ENCODE assay signal across 8 cellular contexts in the genomic region with DNA sequence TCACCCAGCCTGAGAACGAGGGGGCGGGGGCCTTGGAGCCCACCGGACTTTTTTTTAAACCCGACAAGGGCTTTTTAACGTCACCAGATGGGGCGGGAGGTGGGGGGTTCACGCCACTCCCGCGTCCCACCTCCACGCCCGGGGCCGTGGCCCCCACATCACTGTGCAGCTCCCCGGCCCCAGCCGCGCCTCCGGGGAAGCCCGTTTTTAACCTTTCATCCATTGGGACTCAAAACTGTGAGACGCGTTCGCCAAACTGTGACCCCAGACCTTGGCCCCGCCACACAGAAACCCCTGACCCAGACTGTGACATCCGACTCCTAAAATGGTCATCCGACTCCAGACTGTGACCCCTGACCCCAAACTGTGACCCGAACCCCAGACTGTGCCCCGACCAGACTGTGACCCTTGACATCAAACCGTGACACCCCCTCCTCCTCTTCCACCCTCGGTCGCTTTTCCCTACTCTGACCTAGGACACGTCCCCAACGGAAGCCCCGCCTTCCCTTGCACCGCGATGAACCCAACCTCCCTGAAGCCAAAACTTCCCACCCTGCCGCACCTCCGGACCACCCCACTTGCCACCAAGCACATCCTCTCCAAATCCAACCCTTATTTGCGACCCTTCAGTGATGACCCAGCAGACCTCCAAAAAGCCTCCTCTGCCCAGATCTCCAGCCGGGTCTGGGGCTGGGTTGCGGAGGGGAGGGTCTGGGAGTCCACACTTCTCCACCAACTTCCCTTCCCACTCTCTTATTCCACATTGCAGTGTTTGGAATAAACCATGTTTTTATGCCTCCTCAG. TPM values are rescaled to one million over a fixed set of nuclear protein-coding genes. Genes with fewer than 3 reads are reported as not detected.
DNase-seq lines count a peak whose midpoint lies in the region; ATAC-seq, FAIRE-seq and TF ChIP-seq lines count a peak whose summit lies in the region.

No MANE protein-coding gene starts in this region.

- peak overlapping the region; percentile 95 to 96 for H3K27ac Mint-ChIP-seq in natural killer cell

- H3K36me3 Mint-ChIP-seq in natural killer cell = no peaks in the 10 kb centered on the region

- FAIRE-seq in GM12891 (lab: Jason Lieb, UNC) = no peak

- TF ChIP-seq CTCF in C4-2B (conservative IDR thresholded peaks at IDR 0.05) = no peak
- TF ChIP-seq CTCF in HL-60 (IDR thresholded peaks at IDR 0.05; ENCODE audit: insufficient read depth, low read length) = no peak
- no peak for TF ChIP-seq CTCF in astrocyte of the spinal cord (IDR thresholded peaks at IDR 0.05; ENCODE audit: low read depth, low read length)
- TF ChIP-seq CTCF in natural killer cell (IDR thresholded peaks at IDR 0.05) = no peak

- DNase-seq in HL-60 (ENCODE audit: low read depth in 1 of 2, low spot score in 1 of 2) = no peak
- no peak for DNase-seq in astrocyte of the spinal cord (ENCODE audit: low read depth, low spot score)
- DNase-seq in natural killer cell = no peak
- DNase-seq in GM12891 (ENCODE audit: insufficient read length, low spot score) = no peak

- H3K27ac ChIP-seq in C4-2B (peak overlapping the region; percentile 80), HL-60 (replicated peaks) (no peak overlapping the region)

- peaks cover 9 to 23% of the 10 kb centered on the region in 2 donors for H3K27me3 Mint-ChIP-seq in natural killer cell (ENCODE audit: low read depth in 2 of 2)

- intact Hi-C loops in natural killer cell (cut with micrococcal nuclease) = no loop called here

- peaks cover 30 to 33% of the 10 kb centered on the region in 2 donors for H3K4me1 Mint-ChIP-seq in natural killer cell

- H3K27me3 ChIP-seq in HL-60 (ENCODE audit: insufficient read depth, poor library complexity, severe bottlenecking) = peaks cover 17% of the 10 kb centered on the region

- peak overlapping the region; percentile 93 for H3K4me3 Mint-ChIP-seq in natural killer cell

- in situ Hi-C loops in astrocyte of the spinal cord (cut with HindIII; ENCODE audit: low sequenced_read_pairs) = no loop called here

- no peaks in the 10 kb centered on the region for H3K9me3 Mint-ChIP-seq in natural killer cell

- H3K4me3 ChIP-seq in HL-60 (replicated peaks; ENCODE audit: insufficient read depth, low read length) (peak overlapping the region; percentile 14; the same call in 1 of the 2 replicates), astrocyte of the spinal cord (ENCODE audit: low read depth, low read length) (peak overlapping the region; percentile 99)

- no peak for TF ChIP-seq POLR2A in GM12891 (IDR thresholded peaks at IDR 0.05; ENCODE audit: low read depth, low read length)

- ATAC-seq in natural killer cell (no peak), GM19395 (IDR thresholded peaks at IDR 0.05; ENCODE audit: unreplicated experiment) (no peak), GM18519 (IDR thresholded peaks at IDR 0.05; ENCODE audit: low FRiP score, unreplicated experiment) (no peak), HG03175 (IDR thresholded peaks at IDR 0.05; ENCODE audit: unreplicated experiment) (no peak)

TF ChIP-seq in GM12891, 5 proteins besides CTCF, POLR2A, EP300 and RAD21:
- no peak for TF ChIP-seq POU2F2 (IDR thresholded peaks at IDR 0.05; ENCODE audit: low read depth, low read length)
- TF ChIP-seq TAF1 (IDR thresholded peaks at IDR 0.05; ENCODE audit: low read depth, low read length) = no peak
- no peak for TF ChIP-seq POLR2AphosphoS5 (IDR thresholded peaks at IDR 0.05; ENCODE audit: low read depth, low read length)
- TF ChIP-seq PAX5 (IDR thresholded peaks at IDR 0.05; ENCODE audit: insufficient read depth, low read length, severe bottlenecking) = no peak
- TF ChIP-seq SPI1 (IDR thresholded peaks at IDR 0.05; ENCODE audit: low read depth, low read length) = no peak

RNA-seq across cellular contexts. Expression of a gene that starts 1.5 kb away (rescaled TPM):
- 10 to 100 TPM; 14.2 to 29.0 (median 16.7) TPM for total RNA-seq in natural killer cell
- 20.6 TPM for polyA plus RNA-seq in GM12891 (2012; ENCODE audit: low read depth, missing spikeins)

RNA-seq across cellular contexts. Expression of a gene that starts 11.0 kb away (rescaled TPM):
- 1 to 10 TPM in 1 of 3 donors, under 1 TPM in 2; 0.77 to 1.2 (median 0.85) TPM for total RNA-seq in natural killer cell
- polyA plus RNA-seq in GM12891 (2012; ENCODE audit: low read depth, missing spikeins) = 0.41 TPM

RNA-seq across cellular contexts. Expression of a gene that starts 24.8 kb away (rescaled TPM):
- 10 to 100 TPM; 38.5 to 44.1 (median 39.2) TPM for total RNA-seq in natural killer cell
- polyA plus RNA-seq in GM12891 (2012; ENCODE audit: low read depth, missing spikeins) = 21.6 TPM

RNA-seq across cellular contexts. Expression of a gene that starts 50.9 kb away (rescaled TPM):
- under 1 TPM; 0.05 to 0.28 (median 0.07) TPM for total RNA-seq in natural killer cell
- 0.40 TPM for polyA plus RNA-seq in GM12891 (2012; ENCODE audit: low read depth, missing spikeins)

RNA-seq across cellular contexts. Expression of a gene that starts 53.0 kb away (rescaled TPM):
- 10 to 100 TPM; 41.5 to 47.5 (median 46.0) TPM for total RNA-seq in natural killer cell
- 42.8 TPM for polyA plus RNA-seq in GM12891 (2012; ENCODE audit: low read depth, missing spikeins)
